ENCODE assay signal across 2 cellular contexts in the genomic region with DNA sequence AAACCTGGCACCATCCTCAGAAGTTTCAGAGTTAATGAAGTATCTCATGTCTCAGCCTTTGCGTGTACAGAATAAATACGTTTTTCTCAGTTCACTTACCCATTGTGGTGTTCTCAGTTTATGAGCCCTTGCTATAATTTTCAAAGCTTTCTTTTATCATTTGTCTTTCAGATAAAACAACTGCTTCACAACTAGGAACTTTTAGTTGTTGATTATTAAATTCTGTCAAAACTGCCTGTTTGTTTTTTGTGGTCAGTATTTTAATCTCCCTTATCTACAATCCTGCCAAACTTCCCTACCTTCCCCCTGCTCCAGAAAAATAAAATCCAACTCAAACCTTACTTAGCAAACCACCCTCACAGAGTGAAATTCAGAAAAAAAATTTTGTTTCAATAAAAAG.
TF ChIP-seq lines count a peak whose summit lies in the region.

No MANE protein-coding gene starts in this region.

TF ChIP-seq in WTC11, 78 proteins besides CTCF, POLR2A, EP300 and RAD21 (continues in another document):
- TF ChIP-seq, protein P1, sequence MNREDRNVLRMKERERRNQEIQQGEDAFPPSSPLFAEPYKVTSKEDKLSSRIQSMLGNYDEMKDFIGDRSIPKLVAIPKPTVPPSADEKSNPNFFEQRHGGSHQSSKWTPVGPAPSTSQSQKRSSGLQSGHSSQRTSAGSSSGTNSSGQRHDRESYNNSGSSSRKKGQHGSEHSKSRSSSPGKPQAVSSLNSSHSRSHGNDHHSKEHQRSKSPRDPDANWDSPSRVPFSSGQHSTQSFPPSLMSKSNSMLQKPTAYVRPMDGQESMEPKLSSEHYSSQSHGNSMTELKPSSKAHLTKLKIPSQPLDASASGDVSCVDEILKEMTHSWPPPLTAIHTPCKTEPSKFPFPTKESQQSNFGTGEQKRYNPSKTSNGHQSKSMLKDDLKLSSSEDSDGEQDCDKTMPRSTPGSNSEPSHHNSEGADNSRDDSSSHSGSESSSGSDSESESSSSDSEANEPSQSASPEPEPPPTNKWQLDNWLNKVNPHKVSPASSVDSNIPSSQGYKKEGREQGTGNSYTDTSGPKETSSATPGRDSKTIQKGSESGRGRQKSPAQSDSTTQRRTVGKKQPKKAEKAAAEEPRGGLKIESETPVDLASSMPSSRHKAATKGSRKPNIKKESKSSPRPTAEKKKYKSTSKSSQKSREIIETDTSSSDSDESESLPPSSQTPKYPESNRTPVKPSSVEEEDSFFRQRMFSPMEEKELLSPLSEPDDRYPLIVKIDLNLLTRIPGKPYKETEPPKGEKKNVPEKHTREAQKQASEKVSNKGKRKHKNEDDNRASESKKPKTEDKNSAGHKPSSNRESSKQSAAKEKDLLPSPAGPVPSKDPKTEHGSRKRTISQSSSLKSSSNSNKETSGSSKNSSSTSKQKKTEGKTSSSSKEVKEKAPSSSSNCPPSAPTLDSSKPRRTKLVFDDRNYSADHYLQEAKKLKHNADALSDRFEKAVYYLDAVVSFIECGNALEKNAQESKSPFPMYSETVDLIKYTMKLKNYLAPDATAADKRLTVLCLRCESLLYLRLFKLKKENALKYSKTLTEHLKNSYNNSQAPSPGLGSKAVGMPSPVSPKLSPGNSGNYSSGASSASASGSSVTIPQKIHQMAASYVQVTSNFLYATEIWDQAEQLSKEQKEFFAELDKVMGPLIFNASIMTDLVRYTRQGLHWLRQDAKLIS (CRISPR knock-in tag; IDR thresholded peaks at IDR 0.05; ENCODE audit: borderline replicate concordance), result no peak
- TF ChIP-seq ATF1 (CRISPR knock-in tag; IDR thresholded peaks at IDR 0.05) (no peak), ZNF423 (CRISPR knock-in tag; IDR thresholded peaks at IDR 0.05) (no peak), FOXP1 (CRISPR knock-in tag; IDR thresholded peaks at IDR 0.05; ENCODE audit: borderline replicate concordance) (no peak), ZNF317 (CRISPR knock-in tag; IDR thresholded peaks at IDR 0.05; ENCODE audit: borderline replicate concordance, low read depth) (no peak)
- TF ChIP-seq, protein P2, sequence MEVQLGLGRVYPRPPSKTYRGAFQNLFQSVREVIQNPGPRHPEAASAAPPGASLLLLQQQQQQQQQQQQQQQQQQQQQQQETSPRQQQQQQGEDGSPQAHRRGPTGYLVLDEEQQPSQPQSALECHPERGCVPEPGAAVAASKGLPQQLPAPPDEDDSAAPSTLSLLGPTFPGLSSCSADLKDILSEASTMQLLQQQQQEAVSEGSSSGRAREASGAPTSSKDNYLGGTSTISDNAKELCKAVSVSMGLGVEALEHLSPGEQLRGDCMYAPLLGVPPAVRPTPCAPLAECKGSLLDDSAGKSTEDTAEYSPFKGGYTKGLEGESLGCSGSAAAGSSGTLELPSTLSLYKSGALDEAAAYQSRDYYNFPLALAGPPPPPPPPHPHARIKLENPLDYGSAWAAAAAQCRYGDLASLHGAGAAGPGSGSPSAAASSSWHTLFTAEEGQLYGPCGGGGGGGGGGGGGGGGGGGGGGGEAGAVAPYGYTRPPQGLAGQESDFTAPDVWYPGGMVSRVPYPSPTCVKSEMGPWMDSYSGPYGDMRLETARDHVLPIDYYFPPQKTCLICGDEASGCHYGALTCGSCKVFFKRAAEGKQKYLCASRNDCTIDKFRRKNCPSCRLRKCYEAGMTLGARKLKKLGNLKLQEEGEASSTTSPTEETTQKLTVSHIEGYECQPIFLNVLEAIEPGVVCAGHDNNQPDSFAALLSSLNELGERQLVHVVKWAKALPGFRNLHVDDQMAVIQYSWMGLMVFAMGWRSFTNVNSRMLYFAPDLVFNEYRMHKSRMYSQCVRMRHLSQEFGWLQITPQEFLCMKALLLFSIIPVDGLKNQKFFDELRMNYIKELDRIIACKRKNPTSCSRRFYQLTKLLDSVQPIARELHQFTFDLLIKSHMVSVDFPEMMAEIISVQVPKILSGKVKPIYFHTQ (CRISPR knock-in tag; IDR thresholded peaks at IDR 0.05), result no peak
- TF ChIP-seq, protein P3, sequence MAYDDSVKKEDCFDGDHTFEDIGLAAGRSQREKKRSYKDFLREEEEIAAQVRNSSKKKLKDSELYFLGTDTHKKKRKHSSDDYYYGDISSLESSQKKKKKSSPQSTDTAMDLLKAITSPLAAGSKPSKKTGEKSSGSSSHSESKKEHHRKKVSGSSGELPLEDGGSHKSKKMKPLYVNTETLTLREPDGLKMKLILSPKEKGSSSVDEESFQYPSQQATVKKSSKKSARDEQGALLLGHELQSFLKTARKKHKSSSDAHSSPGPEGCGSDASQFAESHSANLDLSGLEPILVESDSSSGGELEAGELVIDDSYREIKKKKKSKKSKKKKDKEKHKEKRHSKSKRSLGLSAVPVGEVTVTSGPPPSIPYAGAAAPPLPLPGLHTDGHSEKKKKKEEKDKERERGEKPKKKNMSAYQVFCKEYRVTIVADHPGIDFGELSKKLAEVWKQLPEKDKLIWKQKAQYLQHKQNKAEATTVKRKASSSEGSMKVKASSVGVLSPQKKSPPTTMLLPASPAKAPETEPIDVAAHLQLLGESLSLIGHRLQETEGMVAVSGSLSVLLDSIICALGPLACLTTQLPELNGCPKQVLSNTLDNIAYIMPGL (CRISPR knock-in tag; IDR thresholded peaks at IDR 0.05), result no peak
- TF ChIP-seq, protein P4, sequence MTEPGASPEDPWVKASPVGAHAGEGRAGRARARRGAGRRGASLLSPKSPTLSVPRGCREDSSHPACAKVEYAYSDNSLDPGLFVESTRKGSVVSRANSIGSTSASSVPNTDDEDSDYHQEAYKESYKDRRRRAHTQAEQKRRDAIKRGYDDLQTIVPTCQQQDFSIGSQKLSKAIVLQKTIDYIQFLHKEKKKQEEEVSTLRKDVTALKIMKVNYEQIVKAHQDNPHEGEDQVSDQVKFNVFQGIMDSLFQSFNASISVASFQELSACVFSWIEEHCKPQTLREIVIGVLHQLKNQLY (CRISPR knock-in tag; IDR thresholded peaks at IDR 0.05), result no peak

TF ChIP-seq in HepG2, 621 proteins besides CTCF, POLR2A, EP300 and RAD21 (continued from another document):
- TF ChIP-seq, protein P5, sequence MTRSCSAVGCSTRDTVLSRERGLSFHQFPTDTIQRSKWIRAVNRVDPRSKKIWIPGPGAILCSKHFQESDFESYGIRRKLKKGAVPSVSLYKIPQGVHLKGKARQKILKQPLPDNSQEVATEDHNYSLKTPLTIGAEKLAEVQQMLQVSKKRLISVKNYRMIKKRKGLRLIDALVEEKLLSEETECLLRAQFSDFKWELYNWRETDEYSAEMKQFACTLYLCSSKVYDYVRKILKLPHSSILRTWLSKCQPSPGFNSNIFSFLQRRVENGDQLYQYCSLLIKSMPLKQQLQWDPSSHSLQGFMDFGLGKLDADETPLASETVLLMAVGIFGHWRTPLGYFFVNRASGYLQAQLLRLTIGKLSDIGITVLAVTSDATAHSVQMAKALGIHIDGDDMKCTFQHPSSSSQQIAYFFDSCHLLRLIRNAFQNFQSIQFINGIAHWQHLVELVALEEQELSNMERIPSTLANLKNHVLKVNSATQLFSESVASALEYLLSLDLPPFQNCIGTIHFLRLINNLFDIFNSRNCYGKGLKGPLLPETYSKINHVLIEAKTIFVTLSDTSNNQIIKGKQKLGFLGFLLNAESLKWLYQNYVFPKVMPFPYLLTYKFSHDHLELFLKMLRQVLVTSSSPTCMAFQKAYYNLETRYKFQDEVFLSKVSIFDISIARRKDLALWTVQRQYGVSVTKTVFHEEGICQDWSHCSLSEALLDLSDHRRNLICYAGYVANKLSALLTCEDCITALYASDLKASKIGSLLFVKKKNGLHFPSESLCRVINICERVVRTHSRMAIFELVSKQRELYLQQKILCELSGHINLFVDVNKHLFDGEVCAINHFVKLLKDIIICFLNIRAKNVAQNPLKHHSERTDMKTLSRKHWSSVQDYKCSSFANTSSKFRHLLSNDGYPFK (CRISPR knock-in tag; IDR thresholded peaks at IDR 0.05; ENCODE audit: borderline replicate concordance), result no peak
- TF ChIP-seq ONECUT2 (CRISPR knock-in tag; IDR thresholded peaks at IDR 0.05) (no peak), SAFB2 (CRISPR knock-in tag; IDR thresholded peaks at IDR 0.05; ENCODE audit: borderline replicate concordance, low read depth) (no peak), HMG20A (CRISPR knock-in tag; IDR thresholded peaks at IDR 0.05; ENCODE audit: borderline replicate concordance) (no peak), MYNN (CRISPR knock-in tag; IDR thresholded peaks at IDR 0.05; ENCODE audit: low read depth) (no peak), ETV5 (CRISPR knock-in tag; IDR thresholded peaks at IDR 0.05; ENCODE audit: borderline replicate concordance) (no peak), ZNF878 (CRISPR knock-in tag; IDR thresholded peaks at IDR 0.05) (no peak), NR2F1 (CRISPR knock-in tag; IDR thresholded peaks at IDR 0.05) (no peak), HHEX (CRISPR knock-in tag; IDR thresholded peaks at IDR 0.05) (no peak), NFKB2 (CRISPR knock-in tag; IDR thresholded peaks at IDR 0.05; ENCODE audit: borderline replicate concordance) (no peak), MZF1 (CRISPR knock-in tag; IDR thresholded peaks at IDR 0.05; ENCODE audit: borderline replicate concordance) (no peak), MBNL3 (CRISPR knock-in tag; conservative IDR thresholded peaks at IDR 0.05) (no peak), ATF7 (IDR thresholded peaks at IDR 0.05) (no peak), ATF7 (CRISPR knock-in tag; IDR thresholded peaks at IDR 0.05) (no peak), KDM6A (CRISPR knock-in tag; IDR thresholded peaks at IDR 0.05; ENCODE audit: low read depth) (no peak), RBAK (CRISPR knock-in tag; IDR thresholded peaks at IDR 0.05) (no peak)
- TF ChIP-seq, protein P6, sequence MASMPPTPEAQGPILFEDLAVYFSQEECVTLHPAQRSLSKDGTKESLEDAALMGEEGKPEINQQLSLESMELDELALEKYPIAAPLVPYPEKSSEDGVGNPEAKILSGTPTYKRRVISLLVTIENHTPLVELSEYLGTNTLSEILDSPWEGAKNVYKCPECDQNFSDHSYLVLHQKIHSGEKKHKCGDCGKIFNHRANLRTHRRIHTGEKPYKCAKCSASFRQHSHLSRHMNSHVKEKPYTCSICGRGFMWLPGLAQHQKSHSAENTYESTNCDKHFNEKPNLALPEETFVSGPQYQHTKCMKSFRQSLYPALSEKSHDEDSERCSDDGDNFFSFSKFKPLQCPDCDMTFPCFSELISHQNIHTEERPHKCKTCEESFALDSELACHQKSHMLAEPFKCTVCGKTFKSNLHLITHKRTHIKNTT (CRISPR knock-in tag; IDR thresholded peaks at IDR 0.05), result no peak
- TF ChIP-seq, protein P7, sequence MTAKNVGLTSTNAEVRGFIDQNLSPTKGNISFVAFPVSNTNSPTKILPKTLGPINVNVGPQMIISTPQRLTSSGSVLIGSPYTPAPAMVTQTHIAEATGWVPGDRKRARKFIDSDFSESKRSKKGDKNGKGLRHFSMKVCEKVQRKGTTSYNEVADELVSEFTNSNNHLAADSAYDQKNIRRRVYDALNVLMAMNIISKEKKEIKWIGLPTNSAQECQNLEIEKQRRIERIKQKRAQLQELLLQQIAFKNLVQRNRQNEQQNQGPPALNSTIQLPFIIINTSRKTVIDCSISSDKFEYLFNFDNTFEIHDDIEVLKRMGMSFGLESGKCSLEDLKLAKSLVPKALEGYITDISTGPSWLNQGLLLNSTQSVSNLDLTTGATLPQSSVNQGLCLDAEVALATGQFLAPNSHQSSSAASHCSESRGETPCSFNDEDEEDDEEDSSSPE (CRISPR knock-in tag; IDR thresholded peaks at IDR 0.05), result no peak
TF ChIP-seq in HepG2: peak in this region for 0.
